8 cellular contexts compared by ENCODE assay signal in the genomic region with DNA sequence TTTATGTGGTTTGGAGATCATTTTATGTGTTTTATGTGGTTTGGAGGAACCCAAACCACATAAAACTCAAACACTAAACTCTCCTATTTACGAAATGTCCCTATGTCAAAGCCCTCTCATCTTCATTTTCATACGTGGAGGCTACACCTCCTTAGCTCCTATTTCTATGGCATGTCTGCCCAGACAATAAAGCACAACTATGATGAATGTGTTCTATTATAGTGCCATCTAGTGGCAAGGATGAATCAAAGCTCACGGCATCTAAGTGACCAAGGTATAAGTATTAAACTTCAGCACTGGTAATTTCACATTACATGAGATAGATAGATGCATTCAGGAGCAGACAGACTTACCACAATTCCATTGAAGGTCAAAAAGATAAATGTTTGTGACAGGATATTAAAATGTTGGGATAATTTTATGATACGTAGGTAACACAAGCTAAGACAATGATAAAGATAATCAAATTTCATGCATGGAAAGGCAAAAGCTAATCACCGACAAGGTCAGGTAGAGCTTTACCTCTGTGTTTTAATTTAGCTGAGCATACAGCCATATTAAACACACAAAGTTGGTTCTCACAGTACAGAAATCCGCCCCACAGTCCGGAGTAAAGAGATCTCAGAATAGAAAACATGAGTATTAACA.
DNase-seq lines count a peak whose midpoint lies in the region; ATAC-seq and TF ChIP-seq lines count a peak whose summit lies in the region.

No MANE protein-coding gene starts in this region.

- peaks cover 5% of the 10 kb centered on the region for H3K4me1 Mint-ChIP-seq in T-helper 17 cell
- H3K4me1 Mint-ChIP-seq in glutamatergic neuron (ENCODE audit: low read depth, unreplicated experiment) = no peaks in the 10 kb centered on the region

- no peaks in the 10 kb centered on the region for H3K36me3 ChIP-seq in sigmoid colon

- TF ChIP-seq EP300 in sigmoid colon (IDR thresholded peaks at IDR 0.05) = no peak

- 63 to 65% methylated on average over 7 of the region's 7 CpGs for WGBS in sigmoid colon, 2 donors

- H3K9me3 Mint-ChIP-seq in glutamatergic neuron (ENCODE audit: unreplicated experiment) = no peaks in the 10 kb centered on the region

- no peak overlapping the region for H3K4me3 ChIP-seq in sigmoid colon

- no peaks in the 10 kb centered on the region for H3K9me3 ChIP-seq in T-helper 17 cell (ENCODE audit: control insufficient read depth, low read length, poor library complexity, severe bottlenecking)
- H3K9me3 ChIP-seq in sigmoid colon = no peaks in the 10 kb centered on the region

- H3K27me3 Mint-ChIP-seq in T-helper 17 cell (peaks cover 51% of the 10 kb centered on the region), glutamatergic neuron (ENCODE audit: unreplicated experiment) (no peaks in the 10 kb centered on the region)

- H3K36me3 Mint-ChIP-seq in T-helper 17 cell (ENCODE audit: low read depth) (peaks cover 4% of the 10 kb centered on the region), glutamatergic neuron (ENCODE audit: unreplicated experiment) (peaks cover 4% of the 10 kb centered on the region)

- peak overlapping the region; percentile 2 for H3K4me3 Mint-ChIP-seq in T-helper 17 cell
- H3K4me3 Mint-ChIP-seq in glutamatergic neuron (ENCODE audit: unreplicated experiment) = no peak overlapping the region

- DNase-seq in NCI-H2081 (lab: John Stamatoyannopoulos, UW) (peak; percentile 11 to 22), NCI-H2081 treated with DMSO at 0.1 percent for 48 hours (lab: John Stamatoyannopoulos, UW) (no peak), HT-29 (ENCODE audit: low spot score) (peak; percentile 29), T-helper 17 cell (no peak), glutamatergic neuron (no peak), sigmoid colon (no peak), activated gamma-delta T cell treated with Interleukin-2 at 50 U/mL for 16 hours (no peak)

- no peaks in the 10 kb centered on the region for H3K4me1 ChIP-seq in sigmoid colon

- no peak overlapping the region for H3K27ac ChIP-seq in sigmoid colon

- H3K27ac Mint-ChIP-seq in T-helper 17 cell = no peak overlapping the region
- H3K27ac Mint-ChIP-seq in glutamatergic neuron (ENCODE audit: unreplicated experiment) = no peak overlapping the region

- no peaks in the 10 kb centered on the region for H3K27me3 ChIP-seq in sigmoid colon

- TF ChIP-seq CTCF in glutamatergic neuron (IDR thresholded peaks at IDR 0.05; ENCODE audit: partially characterized antibody, unreplicated experiment) = peak; percentile 70
- peak in 3 of 4 experiments; percentile 47 to 76 (median 56) for TF ChIP-seq CTCF in sigmoid colon (IDR thresholded peaks at IDR 0.05)

- intact Hi-C loops in sigmoid colon (cut with DNase I) = loop anchor here (10.0 kb wide), 3 partner anchors 127 to 1807 kb away; a partner anchor contains a TSS

- ATAC-seq in GM21423 (IDR thresholded peaks at IDR 0.05; ENCODE audit: unreplicated experiment) (peak; percentile 73), T-helper 17 cell (peak; percentile 55)

- TF ChIP-seq POLR2A in sigmoid colon (IDR thresholded peaks at IDR 0.05) = no peak

Comparison
In these comparisons a context has a peak if more than half of its experiments do, and no peak if none do; other contexts are left out.
1. DNase-seq: peak in NCI-H2081 (2 of 2) and HT-29 (single experiment); none in NCI-H2081 treated with DMSO at 0.1 percent for 48 hours (single experiment), T-helper 17 cell (0 of 3), glutamatergic neuron (single experiment), sigmoid colon (single experiment) and activated gamma-delta T cell treated with Interleukin-2 at 50 U/mL for 16 hours (single experiment).